Comparison of ENCODE assay signal across 26 cellular contexts in the genomic region with DNA sequence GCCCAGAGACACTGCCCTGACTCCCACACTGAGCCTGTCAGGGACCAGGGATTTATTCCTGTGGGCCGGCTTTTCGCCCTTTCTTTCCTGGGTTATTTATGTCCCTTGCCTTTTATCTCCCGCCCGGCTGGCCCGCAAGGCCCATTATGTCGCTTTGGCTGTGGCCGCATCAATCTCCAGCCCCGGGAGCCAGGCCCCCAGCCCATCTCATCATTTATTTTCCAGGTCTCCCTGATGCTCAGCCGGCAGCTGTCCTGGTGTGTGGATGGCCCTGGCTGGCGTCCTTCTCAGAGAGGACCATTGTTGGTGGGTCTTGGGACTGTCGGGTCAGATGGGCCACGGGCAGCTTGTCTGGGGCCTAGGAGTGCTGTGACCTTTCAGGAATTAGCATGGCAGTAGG.
"Had no signal": no experiment of that assay in that cellular context is flagged by ENCODE, and none has a peak within 500 bp of the region (broad histone marks: within the 10 kb centered on the region; RNA-seq: fewer than 3 reads in every experiment).

No MANE protein-coding gene starts in this region.

- H3K36me3 ChIP-seq: brain microvascular endothelial cell, esophagus squamous epithelium, gastroesophageal sphincter, WERI-Rb-1 had no signal

- H3K27me3 ChIP-seq: brain microvascular endothelial cell had no signal

- ATAC-seq: activated CD4-positive, CD25-positive, alpha-beta regulatory T cell treated with anti-CD3 and anti-CD28 coated beads, Interleukin-2, amount 50 U/mL, for 24 hours; activated CD8-positive, alpha-beta T cell treated with anti-CD3 and anti-CD28 coated beads, Interleukin-2, amount 10 ng/mL, durations not matched to agents 7 days and 5 days; activated T-cell treated with anti-CD3 and anti-CD28 coated beads, Interleukin-2, amount 50 U/mL, for 4 hours; activated T-helper 17 cell treated with anti-CD3 and anti-CD28 coated beads, Interleukin-2, amount 50 U/mL, for 72 hours; effector memory CD8-positive, alpha-beta T cell; gastroesophageal sphincter; T-helper 17 cell had no signal

- H3K9me3 ChIP-seq: esophagus squamous epithelium had no signal

- H3K27ac ChIP-seq: brain microvascular endothelial cell, esophagus squamous epithelium, gastroesophageal sphincter, WERI-Rb-1 had no signal

- DNase-seq: activated B cell treated with CpG ODN at 0.5 μM for 24 hours; activated CD4-positive, alpha-beta memory T cell treated with anti-CD3 and anti-CD28 coated beads for 36 hours; activated CD4-positive, alpha-beta T cell treated with anti-CD3 and anti-CD28 coated beads for 48 hours; activated CD4-positive, alpha-beta T cell treated with anti-CD3 and anti-CD28 coated beads, Interleukin-2, amount 50 U/mL, for 1 hour; activated CD8-positive, alpha-beta T cell treated with anti-CD3 and anti-CD28 coated beads, Interleukin-2, amount 10 ng/mL, durations not matched to agents 7 days and 5 days; activated effector memory CD4-positive, alpha-beta T cell treated with Interleukin-2 at 50 U/mL for 16 hours; activated gamma-delta T cell treated with Interleukin-2 at 50 U/mL for 16 hours; activated naive CD4-positive, alpha-beta T cell treated with anti-CD3 and anti-CD28 coated beads, Interleukin-2, amount 50 U/mL, for 16 hours; activated naive CD4-positive, alpha-beta T cell treated with Interleukin-2 at 50 U/mL for 16 hours; activated T-cell treated with anti-CD3 and anti-CD28 coated beads, Interleukin-2, amount 50 U/mL, for 4 hours; amniotic stem cell; anterior cingulate cortex; brain microvascular endothelial cell; cortex of kidney; dermis blood vessel endothelial cell; effector CD4-positive, alpha-beta T cell; effector memory CD8-positive, alpha-beta T cell; esophagus squamous epithelium; foreskin melanocyte; T-helper 1 cell; T-helper 17 cell; T1000; WERI-Rb-1 had no signal

- H3K4me1 ChIP-seq: esophagus squamous epithelium, gastroesophageal sphincter had no signal

- H3K4me3 ChIP-seq: esophagus squamous epithelium, gastroesophageal sphincter had no signal
